1 cellular context compared by ENCODE assay signal in genomic region chr6:85678602-85679444, GRCh38.
A peak's percentile ranks its signal among the peaks of the same experiment; 100 is the strongest.
TF ChIP-seq lines count a peak whose summit lies in the region.

No MANE protein-coding gene starts in this region.

TF ChIP-seq in K562, 482 proteins besides CTCF, POLR2A, EP300 and RAD21 (continued from another document and continues in another):
- TF ChIP-seq POLR3A (IDR thresholded peaks at IDR 0.05; ENCODE audit: borderline replicate concordance, extremely low read depth, insufficient read depth, insufficient read length) (no peak), AFF4 (CRISPR knock-in tag; IDR thresholded peaks at IDR 0.05) (peak; percentile 98), MITF (IDR thresholded peaks at IDR 0.05) (no peak), RBM34 (IDR thresholded peaks at IDR 0.05; ENCODE audit: borderline replicate concordance, insufficient read depth, low read length) (no peak), ZNF696 (CRISPR knock-in tag; conservative IDR thresholded peaks at IDR 0.05) (no peak), KDM5B (IDR thresholded peaks at IDR 0.05; ENCODE audit: insufficient replicate concordance, low read depth, low read length) (peak; percentile 100), ZNF274 (IDR thresholded peaks at IDR 0.05; ENCODE audit: borderline replicate concordance, low read depth, low read length) (no peak; the same call in 1 of the 2 replicates), CSDE1 (IDR thresholded peaks at IDR 0.05) (peak in 1 of 2 experiments; percentile 57; a peak in 2 of 4 replicates), KLF16 (IDR thresholded peaks at IDR 0.05) (no peak), SPI1 (IDR thresholded peaks at IDR 0.05; ENCODE audit: borderline replicate concordance, low read depth, low read length) (no peak), HMGN3 (IDR thresholded peaks at IDR 0.05; ENCODE audit: borderline replicate concordance, extremely low read depth, insufficient read length, low read depth, low read length) (peak; percentile 18), ARID4B (CRISPR knock-in tag; IDR thresholded peaks at IDR 0.05) (peak; percentile 92), CTBP1 (IDR thresholded peaks at IDR 0.05; ENCODE audit: borderline replicate concordance) (peak; percentile 93), SNAPC5 (CRISPR knock-in tag; IDR thresholded peaks at IDR 0.05) (no peak), ARID1B (IDR thresholded peaks at IDR 0.05) (0 out of 2 replicates have a peak, but pooled peaks have one; percentile 30), ZNF282 (CRISPR knock-in tag; IDR thresholded peaks at IDR 0.05) (no peak; the same call in 1 of the 2 replicates), HCFC1 (IDR thresholded peaks at IDR 0.05; ENCODE audit: low read depth, low read length) (peak; percentile 65), ERF (CRISPR knock-in tag; IDR thresholded peaks at IDR 0.05) (no peak)
- TF ChIP-seq, protein P1, sequence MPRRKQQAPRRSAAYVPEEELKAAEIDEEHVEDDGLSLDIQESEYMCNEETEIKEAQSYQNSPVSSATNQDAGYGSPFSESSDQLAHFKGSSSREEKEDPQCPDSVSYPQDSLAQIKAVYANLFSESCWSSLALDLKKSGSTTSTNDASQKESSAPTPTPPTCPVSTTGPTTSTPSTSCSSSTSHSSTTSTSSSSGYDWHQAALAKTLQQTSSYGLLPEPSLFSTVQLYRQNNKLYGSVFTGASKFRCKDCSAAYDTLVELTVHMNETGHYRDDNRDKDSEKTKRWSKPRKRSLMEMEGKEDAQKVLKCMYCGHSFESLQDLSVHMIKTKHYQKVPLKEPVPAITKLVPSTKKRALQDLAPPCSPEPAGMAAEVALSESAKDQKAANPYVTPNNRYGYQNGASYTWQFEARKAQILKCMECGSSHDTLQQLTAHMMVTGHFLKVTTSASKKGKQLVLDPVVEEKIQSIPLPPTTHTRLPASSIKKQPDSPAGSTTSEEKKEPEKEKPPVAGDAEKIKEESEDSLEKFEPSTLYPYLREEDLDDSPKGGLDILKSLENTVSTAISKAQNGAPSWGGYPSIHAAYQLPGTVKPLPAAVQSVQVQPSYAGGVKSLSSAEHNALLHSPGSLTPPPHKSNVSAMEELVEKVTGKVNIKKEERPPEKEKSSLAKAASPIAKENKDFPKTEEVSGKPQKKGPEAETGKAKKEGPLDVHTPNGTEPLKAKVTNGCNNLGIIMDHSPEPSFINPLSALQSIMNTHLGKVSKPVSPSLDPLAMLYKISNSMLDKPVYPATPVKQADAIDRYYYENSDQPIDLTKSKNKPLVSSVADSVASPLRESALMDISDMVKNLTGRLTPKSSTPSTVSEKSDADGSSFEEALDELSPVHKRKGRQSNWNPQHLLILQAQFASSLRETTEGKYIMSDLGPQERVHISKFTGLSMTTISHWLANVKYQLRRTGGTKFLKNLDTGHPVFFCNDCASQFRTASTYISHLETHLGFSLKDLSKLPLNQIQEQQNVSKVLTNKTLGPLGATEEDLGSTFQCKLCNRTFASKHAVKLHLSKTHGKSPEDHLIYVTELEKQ (CRISPR knock-in tag; IDR thresholded peaks at IDR 0.05) = no peak
- TF ChIP-seq, protein P2, sequence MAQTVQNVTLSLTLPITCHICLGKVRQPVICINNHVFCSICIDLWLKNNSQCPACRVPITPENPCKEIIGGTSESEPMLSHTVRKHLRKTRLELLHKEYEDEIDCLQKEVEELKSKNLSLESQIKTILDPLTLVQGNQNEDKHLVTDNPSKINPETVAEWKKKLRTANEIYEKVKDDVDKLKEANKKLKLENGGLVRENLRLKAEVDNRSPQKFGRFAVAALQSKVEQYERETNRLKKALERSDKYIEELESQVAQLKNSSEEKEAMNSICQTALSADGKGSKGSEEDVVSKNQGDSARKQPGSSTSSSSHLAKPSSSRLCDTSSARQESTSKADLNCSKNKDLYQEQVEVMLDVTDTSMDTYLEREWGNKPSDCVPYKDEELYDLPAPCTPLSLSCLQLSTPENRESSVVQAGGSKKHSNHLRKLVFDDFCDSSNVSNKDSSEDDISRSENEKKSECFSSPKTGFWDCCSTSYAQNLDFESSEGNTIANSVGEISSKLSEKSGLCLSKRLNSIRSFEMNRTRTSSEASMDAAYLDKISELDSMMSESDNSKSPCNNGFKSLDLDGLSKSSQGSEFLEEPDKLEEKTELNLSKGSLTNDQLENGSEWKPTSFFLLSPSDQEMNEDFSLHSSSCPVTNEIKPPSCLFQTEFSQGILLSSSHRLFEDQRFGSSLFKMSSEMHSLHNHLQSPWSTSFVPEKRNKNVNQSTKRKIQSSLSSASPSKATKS (CRISPR knock-in tag; IDR thresholded peaks at IDR 0.05) = no peak
- TF ChIP-seq, protein P3, sequence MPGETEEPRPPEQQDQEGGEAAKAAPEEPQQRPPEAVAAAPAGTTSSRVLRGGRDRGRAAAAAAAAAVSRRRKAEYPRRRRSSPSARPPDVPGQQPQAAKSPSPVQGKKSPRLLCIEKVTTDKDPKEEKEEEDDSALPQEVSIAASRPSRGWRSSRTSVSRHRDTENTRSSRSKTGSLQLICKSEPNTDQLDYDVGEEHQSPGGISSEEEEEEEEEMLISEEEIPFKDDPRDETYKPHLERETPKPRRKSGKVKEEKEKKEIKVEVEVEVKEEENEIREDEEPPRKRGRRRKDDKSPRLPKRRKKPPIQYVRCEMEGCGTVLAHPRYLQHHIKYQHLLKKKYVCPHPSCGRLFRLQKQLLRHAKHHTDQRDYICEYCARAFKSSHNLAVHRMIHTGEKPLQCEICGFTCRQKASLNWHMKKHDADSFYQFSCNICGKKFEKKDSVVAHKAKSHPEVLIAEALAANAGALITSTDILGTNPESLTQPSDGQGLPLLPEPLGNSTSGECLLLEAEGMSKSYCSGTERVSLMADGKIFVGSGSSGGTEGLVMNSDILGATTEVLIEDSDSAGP (CRISPR knock-in tag; IDR thresholded peaks at IDR 0.05) = peak; percentile 40; the same call in 1 of the 2 replicates
- TF ChIP-seq, protein P4, sequence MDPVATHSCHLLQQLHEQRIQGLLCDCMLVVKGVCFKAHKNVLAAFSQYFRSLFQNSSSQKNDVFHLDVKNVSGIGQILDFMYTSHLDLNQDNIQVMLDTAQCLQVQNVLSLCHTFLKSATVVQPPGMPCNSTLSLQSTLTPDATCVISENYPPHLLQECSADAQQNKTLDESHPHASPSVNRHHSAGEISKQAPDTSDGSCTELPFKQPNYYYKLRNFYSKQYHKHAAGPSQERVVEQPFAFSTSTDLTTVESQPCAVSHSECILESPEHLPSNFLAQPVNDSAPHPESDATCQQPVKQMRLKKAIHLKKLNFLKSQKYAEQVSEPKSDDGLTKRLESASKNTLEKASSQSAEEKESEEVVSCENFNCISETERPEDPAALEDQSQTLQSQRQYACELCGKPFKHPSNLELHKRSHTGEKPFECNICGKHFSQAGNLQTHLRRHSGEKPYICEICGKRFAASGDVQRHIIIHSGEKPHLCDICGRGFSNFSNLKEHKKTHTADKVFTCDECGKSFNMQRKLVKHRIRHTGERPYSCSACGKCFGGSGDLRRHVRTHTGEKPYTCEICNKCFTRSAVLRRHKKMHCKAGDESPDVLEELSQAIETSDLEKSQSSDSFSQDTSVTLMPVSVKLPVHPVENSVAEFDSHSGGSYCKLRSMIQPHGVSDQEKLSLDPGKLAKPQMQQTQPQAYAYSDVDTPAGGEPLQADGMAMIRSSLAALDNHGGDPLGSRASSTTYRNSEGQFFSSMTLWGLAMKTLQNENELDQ (CRISPR knock-in tag; IDR thresholded peaks at IDR 0.05; ENCODE audit: borderline replicate concordance) = 0 out of 2 replicates have a peak, but pooled peaks have one; percentile 70
- TF ChIP-seq, protein P5, sequence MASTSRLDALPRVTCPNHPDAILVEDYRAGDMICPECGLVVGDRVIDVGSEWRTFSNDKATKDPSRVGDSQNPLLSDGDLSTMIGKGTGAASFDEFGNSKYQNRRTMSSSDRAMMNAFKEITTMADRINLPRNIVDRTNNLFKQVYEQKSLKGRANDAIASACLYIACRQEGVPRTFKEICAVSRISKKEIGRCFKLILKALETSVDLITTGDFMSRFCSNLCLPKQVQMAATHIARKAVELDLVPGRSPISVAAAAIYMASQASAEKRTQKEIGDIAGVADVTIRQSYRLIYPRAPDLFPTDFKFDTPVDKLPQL (IDR thresholded peaks at IDR 0.05; ENCODE audit: extremely low read depth, insufficient read length) = peak; percentile 95
